In genomic region chr20:44310664-44311639, GRCh38 we compare ENCODE assay signal across 8 cellular contexts. TPM values are rescaled to one million over a fixed set of nuclear protein-coding genes. Genes with fewer than 3 reads are reported as not detected.
DNase-seq lines count a peak whose midpoint lies in the region; ATAC-seq and TF ChIP-seq lines count a peak whose summit lies in the region.

A gene with protein sequence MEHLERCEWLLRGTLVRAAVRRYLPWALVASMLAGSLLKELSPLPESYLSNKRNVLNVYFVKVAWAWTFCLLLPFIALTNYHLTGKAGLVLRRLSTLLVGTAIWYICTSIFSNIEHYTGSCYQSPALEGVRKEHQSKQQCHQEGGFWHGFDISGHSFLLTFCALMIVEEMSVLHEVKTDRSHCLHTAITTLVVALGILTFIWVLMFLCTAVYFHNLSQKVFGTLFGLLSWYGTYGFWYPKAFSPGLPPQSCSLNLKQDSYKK (minus strand): TSS chr20:44311202. CDS start chr20:44311148, 54 bp downstream.

- TF ChIP-seq RAD21 in neural cell (conservative IDR thresholded peaks at IDR 0.05) = peak; percentile 87

- H3K79me2 ChIP-seq in Loucy (ENCODE audit: insufficient read depth, low read length) (peaks cover 14% of the 10 kb centered on the region; the same call in 1 of the 2 replicates), neural cell (replicated peaks; ENCODE audit: insufficient read depth, low read length) (peaks cover 4% of the 10 kb centered on the region)

- H3K4me3 Mint-ChIP-seq in stimulated activated naive CD8-positive, alpha-beta T cell treated with anti-CD3 and anti-CD28 coated beads, Interleukin-15, amount 100 ng/mL, for 72 hours = peak within 1 kb of the TSS; percentile 90 to 93

- no peaks in the 10 kb centered on the region for H3K27me3 Mint-ChIP-seq in stimulated activated naive CD8-positive, alpha-beta T cell treated with anti-CD3 and anti-CD28 coated beads, Interleukin-15, amount 100 ng/mL, for 72 hours

- H4K20me1 ChIP-seq in Loucy (ENCODE audit: insufficient read depth, low read length, poor library complexity, severe bottlenecking) (no peaks in the 10 kb centered on the region), neural cell (ENCODE audit: insufficient read depth) (no peaks in the 10 kb centered on the region)

- H3K4me2 ChIP-seq in Loucy (ENCODE audit: low read depth, low read length, poor library complexity, severe bottlenecking) (peak within 1 kb of the TSS; percentile 96), neural cell (ENCODE audit: low read length) (peak within 1 kb of the TSS; percentile 71)

- H3K9me3 ChIP-seq in Loucy (ENCODE audit: insufficient read depth, low read depth, low read length) (no peaks in the 10 kb centered on the region), RWPE2 (ENCODE audit: severe bottlenecking) (no peaks in the 10 kb centered on the region), neural cell (ENCODE audit: low read length) (no peaks in the 10 kb centered on the region)

- H3K4me3 ChIP-seq in H7 (ENCODE audit: insufficient read depth, low read depth, low read length) (peak within 1 kb of the TSS; percentile 98), Loucy (ENCODE audit: low read length, poor library complexity, severe bottlenecking) (peak within 1 kb of the TSS; percentile 81), RWPE2 (ENCODE audit: severe bottlenecking) (peak within 1 kb of the TSS; percentile 77), fibroblast of villous mesenchyme (ENCODE audit: low read depth, low read length) (peak within 1 kb of the TSS; percentile 85), neural cell (ENCODE audit: low read length) (peak within 1 kb of the TSS; percentile 96)

- peak; percentile 83 for TF ChIP-seq CTCF in Loucy (conservative IDR thresholded peaks at IDR 0.05; ENCODE audit: low read length)
- peak; percentile 100 for TF ChIP-seq CTCF in RWPE2 (IDR thresholded peaks at IDR 0.05; ENCODE audit: poor library complexity, severe bottlenecking)
- peak; percentile 91 for TF ChIP-seq CTCF in fibroblast of villous mesenchyme (IDR thresholded peaks at IDR 0.05; ENCODE audit: insufficient read depth, low read depth, low read length)
- peak; percentile 99 for TF ChIP-seq CTCF in neural cell (IDR thresholded peaks at IDR 0.05; ENCODE audit: poor library complexity, severe bottlenecking)

- H3K27ac Mint-ChIP-seq in stimulated activated naive CD8-positive, alpha-beta T cell treated with anti-CD3 and anti-CD28 coated beads, Interleukin-15, amount 100 ng/mL, for 72 hours = peak within 1 kb of the TSS; percentile 80 to 97

- H3K27me3 ChIP-seq in H7 (ENCODE audit: control insufficient read depth, insufficient read depth, low read length) (peaks cover 9% of the 10 kb centered on the region), Loucy (ENCODE audit: insufficient read depth, low read length, poor library complexity, severe bottlenecking) (no peaks in the 10 kb centered on the region), RWPE2 (ENCODE audit: insufficient read depth, poor library complexity, severe bottlenecking) (no peaks in the 10 kb centered on the region), neural cell (ENCODE audit: insufficient read depth, low read depth, low read length) (no peaks in the 10 kb centered on the region)

- H3K4me1 Mint-ChIP-seq in stimulated activated naive CD8-positive, alpha-beta T cell treated with anti-CD3 and anti-CD28 coated beads, Interleukin-15, amount 100 ng/mL, for 72 hours = peaks cover 31% of the 10 kb centered on the region

- H3K36me3 ChIP-seq in H7 (replicated peaks; ENCODE audit: control insufficient read depth, insufficient read depth, low read length) (no peaks in the 10 kb centered on the region), Loucy (ENCODE audit: insufficient read depth, low read length) (no peaks in the 10 kb centered on the region), RWPE2 (ENCODE audit: low read depth) (no peaks in the 10 kb centered on the region), neural cell (ENCODE audit: insufficient read depth, low read length) (no peaks in the 10 kb centered on the region)

- DNase-seq in G401 (ENCODE audit: low spot score) = peak; percentile 94
- peak; percentile 98 for DNase-seq in H7
- DNase-seq in RWPE2 (ENCODE audit: low spot score) = peak; percentile 100
- peak; percentile 99 for DNase-seq in activated effector memory CD4-positive, alpha-beta T cell treated with anti-CD3 and anti-CD28 coated beads, Interleukin-2, amount 50 U/mL, for 16 hours
- DNase-seq in fibroblast of villous mesenchyme (ENCODE audit: low read depth) = peak; percentile 97
- DNase-seq in stimulated activated naive CD8-positive, alpha-beta T cell treated with anti-CD3 and anti-CD28 coated beads, Interleukin-15, amount 100 ng/mL, for 72 hours = peak; percentile 99

- peak within 1 kb of the TSS; percentile 81 for H3K9ac ChIP-seq in Loucy (ENCODE audit: low read depth, low read length, poor library complexity, severe bottlenecking)
- peak within 1 kb of the TSS; percentile 85 for H3K9ac ChIP-seq in neural cell (ENCODE audit: low read length)

- H3K4me1 ChIP-seq in Loucy (ENCODE audit: insufficient read depth, low read length, poor library complexity, severe bottlenecking) = peaks cover 12% of the 10 kb centered on the region
- peaks cover 4% of the 10 kb centered on the region for H3K4me1 ChIP-seq in RWPE2 (ENCODE audit: insufficient read depth, poor library complexity, severe bottlenecking)

- H3F3A ChIP-seq in Loucy (ENCODE audit: low read depth) = no peaks in the 10 kb centered on the region
- H3F3A ChIP-seq in neural cell (ENCODE audit: insufficient read depth, low read length, poor library complexity, severe bottlenecking) = no peaks in the 10 kb centered on the region

- H2AFZ ChIP-seq in Loucy (ENCODE audit: low read length) (peak within 1 kb of the TSS; percentile 97), neural cell (ENCODE audit: low read depth, low read length) (peak within 1 kb of the TSS; percentile 75)

- H3K9me3 Mint-ChIP-seq in stimulated activated naive CD8-positive, alpha-beta T cell treated with anti-CD3 and anti-CD28 coated beads, Interleukin-15, amount 100 ng/mL, for 72 hours = no peaks in the 10 kb centered on the region

- in situ Hi-C loops in G401 (cut with HindIII; ENCODE audit: low sequenced_read_pairs) = no loop called here

- peak; percentile 93 for ATAC-seq in RWPE2 (ENCODE audit: low read depth)
- ATAC-seq in stimulated activated naive CD8-positive, alpha-beta T cell treated with anti-CD3 and anti-CD28 coated beads, Interleukin-15, amount 100 ng/mL, for 72 hours = peak; percentile 95

- H3K27ac ChIP-seq in RWPE2 (ENCODE audit: poor library complexity, severe bottlenecking) (no peak within 1 kb of the TSS), neural cell (ENCODE audit: low read length) (peak within 1 kb of the TSS; percentile 54)

- no peaks in the 10 kb centered on the region for H3K9me2 ChIP-seq in Loucy (replicated peaks; ENCODE audit: low read depth, low read length)
- no peaks in the 10 kb centered on the region for H3K9me2 ChIP-seq in neural cell (ENCODE audit: insufficient read depth, low read length)

- peak; percentile 58 for TF ChIP-seq EP300 in neural cell (conservative IDR thresholded peaks at IDR 0.05; ENCODE audit: poor library complexity, severe bottlenecking)

TF ChIP-seq in neural cell, 6 proteins besides CTCF, POLR2A, EP300 and RAD21:
- TF ChIP-seq, protein P1, sequence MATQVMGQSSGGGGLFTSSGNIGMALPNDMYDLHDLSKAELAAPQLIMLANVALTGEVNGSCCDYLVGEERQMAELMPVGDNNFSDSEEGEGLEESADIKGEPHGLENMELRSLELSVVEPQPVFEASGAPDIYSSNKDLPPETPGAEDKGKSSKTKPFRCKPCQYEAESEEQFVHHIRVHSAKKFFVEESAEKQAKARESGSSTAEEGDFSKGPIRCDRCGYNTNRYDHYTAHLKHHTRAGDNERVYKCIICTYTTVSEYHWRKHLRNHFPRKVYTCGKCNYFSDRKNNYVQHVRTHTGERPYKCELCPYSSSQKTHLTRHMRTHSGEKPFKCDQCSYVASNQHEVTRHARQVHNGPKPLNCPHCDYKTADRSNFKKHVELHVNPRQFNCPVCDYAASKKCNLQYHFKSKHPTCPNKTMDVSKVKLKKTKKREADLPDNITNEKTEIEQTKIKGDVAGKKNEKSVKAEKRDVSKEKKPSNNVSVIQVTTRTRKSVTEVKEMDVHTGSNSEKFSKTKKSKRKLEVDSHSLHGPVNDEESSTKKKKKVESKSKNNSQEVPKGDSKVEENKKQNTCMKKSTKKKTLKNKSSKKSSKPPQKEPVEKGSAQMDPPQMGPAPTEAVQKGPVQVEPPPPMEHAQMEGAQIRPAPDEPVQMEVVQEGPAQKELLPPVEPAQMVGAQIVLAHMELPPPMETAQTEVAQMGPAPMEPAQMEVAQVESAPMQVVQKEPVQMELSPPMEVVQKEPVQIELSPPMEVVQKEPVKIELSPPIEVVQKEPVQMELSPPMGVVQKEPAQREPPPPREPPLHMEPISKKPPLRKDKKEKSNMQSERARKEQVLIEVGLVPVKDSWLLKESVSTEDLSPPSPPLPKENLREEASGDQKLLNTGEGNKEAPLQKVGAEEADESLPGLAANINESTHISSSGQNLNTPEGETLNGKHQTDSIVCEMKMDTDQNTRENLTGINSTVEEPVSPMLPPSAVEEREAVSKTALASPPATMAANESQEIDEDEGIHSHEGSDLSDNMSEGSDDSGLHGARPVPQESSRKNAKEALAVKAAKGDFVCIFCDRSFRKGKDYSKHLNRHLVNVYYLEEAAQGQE (IDR thresholded peaks at IDR 0.05; ENCODE audit: borderline replicate concordance) = peak; percentile 51
- TF ChIP-seq MXI1 (conservative IDR thresholded peaks at IDR 0.05; ENCODE audit: poor library complexity, severe bottlenecking) (peak; percentile 96), SMC3 (conservative IDR thresholded peaks at IDR 0.05; ENCODE audit: poor library complexity) (peak; percentile 97), TAF1 (IDR thresholded peaks at IDR 0.05; ENCODE audit: low read depth) (peak; percentile 62), EZH2 (IDR thresholded peaks at IDR 0.05; ENCODE audit: borderline replicate concordance, insufficient read depth, low read length, poor library complexity, severe bottlenecking) (no peak), POLR2AphosphoS5 (IDR thresholded peaks at IDR 0.05) (peak; percentile 83)

RNA-seq across cellular contexts. Expression of the gene that starts here (rescaled TPM):
- total RNA-seq in G401 (2014; rRNA removed; shearing (Covaris generic)) = 2.5 and 4.3 TPM in 2 replicates
- 1.2 and 1.6 TPM in 2 replicates for total RNA-seq in H7 (2014; rRNA removed; shearing (Covaris generic))
- total RNA-seq in fibroblast of villous mesenchyme = 8.7 and 10.8 TPM in 2 replicates
- polyA plus RNA-seq in neural cell = 4.6 and 5.5 TPM in 2 replicates
- 11.7 and 12.4 TPM in 2 replicates for polyA minus RNA-seq in neural cell
